ENCODE assay signal across 23 cellular contexts in genomic region chr2:56148825-56149224, GRCh38.
"Had no signal": no experiment of that assay in that cellular context is flagged by ENCODE, and none has a peak within 500 bp of the region (broad histone marks: within the 10 kb centered on the region; RNA-seq: fewer than 3 reads in every experiment).

No MANE protein-coding gene starts in this region.

- H3K36me3 ChIP-seq: ascending aorta, cardiac muscle cell, spleen, thoracic aorta had no signal

- H3K27ac ChIP-seq: ascending aorta, cardiac muscle cell, coronary artery, dorsolateral prefrontal cortex, spleen, thoracic aorta had no signal

- H3K9me3 ChIP-seq: ascending aorta, mucosa of descending colon, spleen, thoracic aorta had no signal

- H3K4me1 ChIP-seq: ascending aorta, spleen had no signal

- H3K4me3 ChIP-seq: ascending aorta, cardiac muscle cell, coronary artery, dorsolateral prefrontal cortex, mucosa of descending colon, spleen, thoracic aorta had no signal

- DNase-seq: activated CD4-positive, alpha-beta T cell treated with anti-CD3 and anti-CD28 coated beads for 4 hours; activated CD4-positive, alpha-beta T cell treated with anti-CD3 and anti-CD28 coated beads, Interleukin-2, amount 50 U/mL, for 4 hours; activated CD4-positive, CD25-positive, alpha-beta regulatory T cell; activated effector memory CD4-positive, alpha-beta T cell treated with Interleukin-2 at 50 U/mL for 16 hours; activated naive CD4-positive, alpha-beta T cell treated with Interleukin-2 at 50 U/mL for 16 hours; cerebellar nuclear complex; dorsolateral prefrontal cortex; effector memory CD4-positive, alpha-beta T cell; head of caudate nucleus; hippocampal formation; left cardiac atrium; left ventricle myocardium superior; mucosa of descending colon; posterior cingulate gyrus; right cardiac atrium; spleen; stimulated activated CD4-positive, alpha-beta T cell treated with anti-CD3 and anti-CD28 coated beads, Interleukin-4, amount 100 ng/mL, for 1 hour; trophoblast cell had no signal

- H3K27me3 ChIP-seq: ascending aorta, cardiac muscle cell, spleen had no signal

- ATAC-seq: left cardiac atrium; left ventricle myocardium superior; mucosa of descending colon; natural killer cell treated with Interleukin-12 subunit alpha and Interleukin-12 subunit beta and Interleukin-15 and Interleukin-18, amount 100 ng/mL, for 72 hours; right cardiac atrium had no signal
